In the genomic region with DNA sequence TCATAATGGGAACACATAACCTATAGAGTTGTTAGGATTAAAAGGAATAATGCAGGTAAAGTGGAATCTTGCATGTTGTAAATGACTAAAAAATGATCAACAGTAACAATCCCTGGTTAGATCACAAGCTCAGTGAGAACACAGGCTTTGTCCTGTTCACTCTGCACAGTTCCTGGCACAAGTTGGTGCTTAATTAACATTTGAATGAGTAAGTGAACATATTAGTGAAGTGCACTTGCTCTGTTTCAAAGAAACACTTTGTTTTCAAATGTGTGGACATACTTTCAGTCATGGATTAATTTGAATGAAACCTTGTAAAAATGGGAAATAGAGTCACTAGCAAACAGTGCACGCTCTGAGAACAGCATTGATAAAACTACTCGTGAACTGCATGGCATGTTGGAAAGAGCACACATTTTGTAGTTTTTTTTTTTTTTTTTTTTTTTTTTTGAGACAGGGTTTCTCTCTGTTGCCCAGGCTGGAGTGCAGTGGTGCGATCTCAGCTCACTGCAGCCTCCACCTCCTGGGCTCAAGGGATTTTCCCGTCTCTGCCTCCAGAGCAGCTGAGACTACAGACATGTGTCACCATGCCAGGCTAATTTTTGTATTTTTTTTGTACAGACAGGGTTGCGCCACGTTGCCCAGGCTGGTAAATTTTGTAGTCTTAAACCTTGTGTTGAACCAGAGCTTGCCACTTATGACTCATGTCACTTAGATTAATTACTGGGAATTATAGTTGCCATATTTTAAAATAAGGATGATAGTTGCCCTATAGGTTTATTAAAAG, we compare ENCODE assay signal across 1 cellular context.
TF ChIP-seq lines count a peak whose summit lies in the region.

No MANE protein-coding gene starts in this region.

TF ChIP-seq in GM23338, 12 proteins besides CTCF, POLR2A, EP300 and RAD21 (continued from another document):
- TF ChIP-seq STAT1 (IDR thresholded peaks at IDR 0.05; ENCODE audit: unreplicated experiment) (no peak), ZNF331 (CRISPR knock-in tag; IDR thresholded peaks at IDR 0.05; ENCODE audit: low read depth) (no peak), REST (IDR thresholded peaks at IDR 0.05; ENCODE audit: unreplicated experiment) (no peak), NANOG (IDR thresholded peaks at IDR 0.05; ENCODE audit: borderline replicate concordance) (no peak), EZH2 (IDR thresholded peaks at IDR 0.05; ENCODE audit: low read depth, unreplicated experiment) (no peak), CREB1 (CRISPR knock-in tag; IDR thresholded peaks at IDR 0.05; ENCODE audit: low read depth) (no peak), ZNF114 (CRISPR knock-in tag; IDR thresholded peaks at IDR 0.05) (no peak), JUNB (IDR thresholded peaks at IDR 0.05; ENCODE audit: unreplicated experiment) (no peak), EZH2phosphoT487 (IDR thresholded peaks at IDR 0.05; ENCODE audit: unreplicated experiment) (no peak)
- TF ChIP-seq, protein P1, sequence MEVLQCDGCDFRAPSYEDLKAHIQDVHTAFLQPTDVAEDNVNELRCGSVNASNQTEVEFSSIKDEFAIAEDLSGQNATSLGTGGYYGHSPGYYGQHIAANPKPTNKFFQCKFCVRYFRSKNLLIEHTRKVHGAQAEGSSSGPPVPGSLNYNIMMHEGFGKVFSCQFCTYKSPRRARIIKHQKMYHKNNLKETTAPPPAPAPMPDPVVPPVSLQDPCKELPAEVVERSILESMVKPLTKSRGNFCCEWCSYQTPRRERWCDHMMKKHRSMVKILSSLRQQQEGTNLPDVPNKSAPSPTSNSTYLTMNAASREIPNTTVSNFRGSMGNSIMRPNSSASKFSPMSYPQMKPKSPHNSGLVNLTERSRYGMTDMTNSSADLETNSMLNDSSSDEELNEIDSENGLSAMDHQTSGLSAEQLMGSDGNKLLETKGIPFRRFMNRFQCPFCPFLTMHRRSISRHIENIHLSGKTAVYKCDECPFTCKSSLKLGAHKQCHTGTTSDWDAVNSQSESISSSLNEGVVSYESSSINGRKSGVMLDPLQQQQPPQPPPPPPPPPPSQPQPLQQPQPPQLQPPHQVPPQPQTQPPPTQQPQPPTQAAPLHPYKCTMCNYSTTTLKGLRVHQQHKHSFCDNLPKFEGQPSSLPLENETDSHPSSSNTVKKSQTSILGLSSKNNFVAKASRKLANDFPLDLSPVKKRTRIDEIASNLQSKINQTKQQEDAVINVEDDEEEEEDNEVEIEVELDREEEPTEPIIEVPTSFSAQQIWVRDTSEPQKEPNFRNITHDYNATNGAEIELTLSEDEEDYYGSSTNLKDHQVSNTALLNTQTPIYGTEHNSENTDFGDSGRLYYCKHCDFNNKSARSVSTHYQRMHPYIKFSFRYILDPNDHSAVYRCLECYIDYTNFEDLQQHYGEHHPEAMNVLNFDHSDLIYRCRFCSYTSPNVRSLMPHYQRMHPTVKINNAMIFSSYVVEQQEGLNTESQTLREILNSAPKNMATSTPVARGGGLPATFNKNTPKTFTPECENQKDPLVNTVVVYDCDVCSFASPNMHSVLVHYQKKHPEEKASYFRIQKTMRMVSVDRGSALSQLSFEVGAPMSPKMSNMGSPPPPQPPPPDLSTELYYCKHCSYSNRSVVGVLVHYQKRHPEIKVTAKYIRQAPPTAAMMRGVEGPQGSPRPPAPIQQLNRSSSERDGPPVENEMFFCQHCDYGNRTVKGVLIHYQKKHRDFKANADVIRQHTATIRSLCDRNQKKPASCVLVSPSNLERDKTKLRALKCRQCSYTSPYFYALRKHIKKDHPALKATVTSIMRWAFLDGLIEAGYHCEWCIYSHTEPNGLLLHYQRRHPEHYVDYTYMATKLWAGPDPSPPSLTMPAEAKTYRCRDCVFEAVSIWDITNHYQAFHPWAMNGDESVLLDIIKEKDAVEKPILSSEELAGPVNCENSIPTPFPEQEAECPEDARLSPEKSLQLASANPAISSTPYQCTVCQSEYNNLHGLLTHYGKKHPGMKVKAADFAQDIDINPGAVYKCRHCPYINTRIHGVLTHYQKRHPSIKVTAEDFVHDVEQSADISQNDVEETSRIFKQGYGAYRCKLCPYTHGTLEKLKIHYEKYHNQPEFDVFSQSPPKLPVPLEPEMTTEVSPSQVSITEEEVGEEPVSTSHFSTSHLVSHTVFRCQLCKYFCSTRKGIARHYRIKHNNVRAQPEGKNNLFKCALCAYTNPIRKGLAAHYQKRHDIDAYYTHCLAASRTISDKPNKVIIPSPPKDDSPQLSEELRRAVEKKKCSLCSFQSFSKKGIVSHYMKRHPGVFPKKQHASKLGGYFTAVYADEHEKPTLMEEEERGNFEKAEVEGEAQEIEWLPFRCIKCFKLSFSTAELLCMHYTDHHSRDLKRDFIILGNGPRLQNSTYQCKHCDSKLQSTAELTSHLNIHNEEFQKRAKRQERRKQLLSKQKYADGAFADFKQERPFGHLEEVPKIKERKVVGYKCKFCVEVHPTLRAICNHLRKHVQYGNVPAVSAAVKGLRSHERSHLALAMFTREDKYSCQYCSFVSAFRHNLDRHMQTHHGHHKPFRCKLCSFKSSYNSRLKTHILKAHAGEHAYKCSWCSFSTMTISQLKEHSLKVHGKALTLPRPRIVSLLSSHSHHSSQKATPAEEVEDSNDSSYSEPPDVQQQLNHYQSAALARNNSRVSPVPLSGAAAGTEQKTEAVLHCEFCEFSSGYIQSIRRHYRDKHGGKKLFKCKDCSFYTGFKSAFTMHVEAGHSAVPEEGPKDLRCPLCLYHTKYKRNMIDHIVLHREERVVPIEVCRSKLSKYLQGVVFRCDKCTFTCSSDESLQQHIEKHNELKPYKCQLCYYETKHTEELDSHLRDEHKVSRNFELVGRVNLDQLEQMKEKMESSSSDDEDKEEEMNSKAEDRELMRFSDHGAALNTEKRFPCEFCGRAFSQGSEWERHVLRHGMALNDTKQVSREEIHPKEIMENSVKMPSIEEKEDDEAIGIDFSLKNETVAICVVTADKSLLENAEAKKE (CRISPR knock-in tag; IDR thresholded peaks at IDR 0.05): no peak
